ENCODE assay signal across 24 cellular contexts in the genomic region with DNA sequence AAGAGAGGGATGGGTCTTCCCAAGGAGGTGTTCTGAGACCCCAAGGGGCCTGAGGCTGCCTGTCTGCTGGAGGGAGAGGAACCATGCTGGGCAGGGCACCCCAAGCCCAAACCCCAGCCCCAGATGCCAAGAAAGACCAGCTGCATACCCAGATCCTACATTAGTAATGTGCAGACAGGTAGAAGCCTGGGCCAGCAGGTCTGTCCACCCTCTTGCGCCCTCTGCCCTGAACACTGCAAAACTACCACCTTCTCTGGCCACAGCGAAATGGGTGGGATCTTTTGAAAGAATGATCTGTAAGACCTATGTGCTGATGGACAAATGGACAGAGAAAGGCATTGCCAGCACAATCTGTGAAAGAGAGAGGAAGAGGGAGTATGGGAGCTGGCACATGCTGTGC.
"Had no signal": no experiment of that assay in that cellular context is flagged by ENCODE, and none has a peak within 500 bp of the region (broad histone marks: within the 10 kb centered on the region; RNA-seq: fewer than 3 reads in every experiment).

No MANE protein-coding gene starts in this region.

- H3K4me3 ChIP-seq: heart right ventricle, left ventricle myocardium inferior, ovary, psoas muscle, right atrium auricular region, spleen, thyroid gland had no signal

- H3K9me3 ChIP-seq: neutrophil, ovary, psoas muscle, right atrium auricular region, thyroid gland had no signal

- H3K4me1 Mint-ChIP-seq: immature natural killer cell, natural killer cell, T-cell had no signal

- DNase-seq: activated gamma-delta T cell treated with Interleukin-2 at 50 U/mL for 16 hours; activated T-cell treated with anti-CD3 and anti-CD28 coated beads, Interleukin-2, amount 50 U/mL, for 1 hour; aorta; dermis blood vessel endothelial cell; effector memory CD4-positive, alpha-beta T cell; heart right ventricle; immature natural killer cell; kidney glomerular epithelial cell; left ventricle myocardium inferior; mammary epithelial cell; midbrain; natural killer cell; ovary; psoas muscle; spleen; stimulated activated CD4-positive, alpha-beta T cell treated with anti-CD3 and anti-CD28 coated beads, Interleukin-4, amount 100 ng/mL, for 24 hours; stimulated activated naive CD8-positive, alpha-beta T cell treated with anti-CD3 and anti-CD28 coated beads, Interleukin-15, Interleukin-2, amounts not matched to agents 100 U/mL and 50 U/mL, for 24 hours; T-cell; thyroid gland had no signal

- H3K27me3 ChIP-seq: heart right ventricle, neutrophil, ovary, right atrium auricular region, spleen, thyroid gland had no signal

- H3K4me3 Mint-ChIP-seq: brain; immature natural killer cell; natural killer cell; T-cell; T-helper 2 cell treated with Interferon-gamma antibody and Interleukin-4, amounts not matched to agents 5 μg/mL and 100 μg/mL, for 36 hours had no signal

- H3K4me1 ChIP-seq: psoas muscle, right atrium auricular region, spleen had no signal

- H3K9me3 Mint-ChIP-seq: activated naive CD4-positive, alpha-beta T cell treated with anti-CD3 and anti-CD28 coated beads, Interleukin-2, amount 50 U/mL, for 72 hours; T-helper 2 cell treated with Interferon-gamma antibody and Interleukin-4, amounts not matched to agents 5 μg/mL and 100 μg/mL, for 36 hours had no signal

- H3K27me3 Mint-ChIP-seq: brain had no signal

- H3K27ac Mint-ChIP-seq: activated naive CD4-positive, alpha-beta T cell treated with anti-CD3 and anti-CD28 coated beads, Interleukin-2, amount 50 U/mL, for 72 hours; immature natural killer cell; natural killer cell; T-cell; T-helper 2 cell treated with Interferon-gamma antibody and Interleukin-4, amounts not matched to agents 5 μg/mL and 100 μg/mL, for 36 hours had no signal

- H3K27ac ChIP-seq: heart right ventricle, left ventricle myocardium inferior, neutrophil, ovary, psoas muscle, right atrium auricular region, spleen, thyroid gland had no signal

- ATAC-seq: activated naive CD4-positive, alpha-beta T cell treated with anti-CD3 and anti-CD28 coated beads, Interleukin-2, amount 50 U/mL, for 72 hours; heart right ventricle; natural killer cell; psoas muscle; stimulated activated naive CD8-positive, alpha-beta T cell treated with anti-CD3 and anti-CD28 coated beads, Interleukin-15, Interleukin-2, amounts not matched to agents 100 U/mL and 50 U/mL, for 24 hours had no signal

- H3K36me3 Mint-ChIP-seq: activated naive CD4-positive, alpha-beta T cell treated with anti-CD3 and anti-CD28 coated beads, Interleukin-2, amount 50 U/mL, for 72 hours; immature natural killer cell; natural killer cell; T-cell had no signal

- H3K36me3 ChIP-seq: heart right ventricle, left ventricle myocardium inferior, neutrophil, ovary, right atrium auricular region, spleen, thyroid gland had no signal
